In the genomic region with DNA sequence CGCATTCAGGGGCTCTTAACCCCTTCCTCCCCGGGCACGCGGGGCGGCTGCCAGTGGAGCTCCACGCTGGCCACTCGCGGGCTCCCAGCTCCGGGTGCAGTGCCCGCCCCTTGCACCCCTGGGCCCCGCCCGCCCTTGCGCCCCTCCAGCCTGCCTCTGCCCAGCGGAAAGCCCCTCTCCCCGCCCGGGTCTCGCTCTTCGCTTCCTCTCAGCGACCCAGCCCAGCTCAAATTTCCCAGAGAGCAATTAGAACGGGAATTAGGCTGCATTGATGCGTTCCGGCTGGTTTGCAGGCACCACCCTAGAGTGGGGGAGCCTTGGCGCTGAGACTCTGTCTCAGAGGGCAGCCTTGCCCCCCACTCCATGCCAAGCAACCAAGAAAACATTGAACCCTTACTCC, we compare ENCODE assay signal across 11 cellular contexts. TPM values are rescaled to one million over a fixed set of nuclear protein-coding genes. Genes with fewer than 3 reads are reported as not detected.
DNase-seq lines count a peak whose midpoint lies in the region; ATAC-seq and TF ChIP-seq lines count a peak whose summit lies in the region.
"Had no signal": no experiment of that assay in that cellular context is flagged by ENCODE, and none has a peak within 500 bp of the region (broad histone marks: within the 10 kb centered on the region; RNA-seq: fewer than 3 reads in every experiment).

No MANE protein-coding gene starts in this region.

- TF ChIP-seq CTCF in thoracic aorta (IDR thresholded peaks at IDR 0.05) = no peak

- peak overlapping the region; percentile 31 for H3K4me3 ChIP-seq in iPS-15b (ENCODE audit: low read depth, low read length)
- peak overlapping the region; percentile 64 for H3K4me3 ChIP-seq in thoracic aorta

- POLR2A ChIA-PET in T-cell (lab: Charles Lee) = no interaction called here

- no peaks in the 10 kb centered on the region for H3K9me3 Mint-ChIP-seq in activated naive CD4-positive, alpha-beta T cell treated with anti-CD3 and anti-CD28 coated beads, Interleukin-2, amount 50 U/mL, for 24 hours
- H3K9me3 Mint-ChIP-seq in T-cell = no peaks in the 10 kb centered on the region

- no peaks in the 10 kb centered on the region for H3K9me3 ChIP-seq in iPS-15b (ENCODE audit: control insufficient read depth, insufficient read depth, low read length)
- no peaks in the 10 kb centered on the region for H3K9me3 ChIP-seq in thoracic aorta

- peaks cover 93% of the 10 kb centered on the region for H3K27me3 ChIP-seq in iPS-15b (ENCODE audit: control insufficient read depth, insufficient read depth, low read length)
- H3K27me3 ChIP-seq in thoracic aorta (replicated peaks; ENCODE audit: insufficient read depth) = peaks cover 18% of the 10 kb centered on the region

- DNase-seq in activated naive CD4-positive, alpha-beta T cell treated with anti-CD3 and anti-CD28 coated beads, Interleukin-2, amount 50 U/mL, for 16 hours = no peak
- DNase-seq in T-cell = no peak
- no peak for DNase-seq in thoracic aorta (ENCODE audit: low spot score)
- no peak for DNase-seq in amniotic stem cell (lab: John Stamatoyannopoulos, UW)
- no peak for DNase-seq in cerebellum (ENCODE audit: low spot score)
- DNase-seq: foreskin fibroblast, trophoblast cell had no signal

- H3K4me1 Mint-ChIP-seq in activated naive CD4-positive, alpha-beta T cell treated with anti-CD3 and anti-CD28 coated beads, Interleukin-2, amount 50 U/mL, for 24 hours = peaks cover 37% of the 10 kb centered on the region
- peaks cover 39 to 46% (median 43%) of the 10 kb centered on the region in 3 donors for H3K4me1 Mint-ChIP-seq in T-cell

- H3K4me3 Mint-ChIP-seq in activated naive CD4-positive, alpha-beta T cell treated with anti-CD3 and anti-CD28 coated beads, Interleukin-2, amount 50 U/mL, for 24 hours = peak overlapping the region; percentile 87
- H3K4me3 Mint-ChIP-seq in T-cell = peak overlapping the region; percentile 80 to 86 (median 81)

- ATAC-seq in T-cell (replicated peaks in 1 of 4) (no peak), thoracic aorta (ENCODE audit: insufficient number of reproducible peaks, low FRiP score, low read depth) (no peak), HG03342 (IDR thresholded peaks at IDR 0.05; ENCODE audit: unreplicated experiment) (no peak)

- CTCF ChIA-PET in T-cell (lab: Charles Lee) = interaction anchor here in 1 of 2 donors (1.1 to 1.6 kb wide), 2 partner anchors 34 to 194 kb away, joined by 3 to 10 read pairs; no protein-coding TSS in a partner anchor

- no peak overlapping the region for H3K27ac ChIP-seq in thoracic aorta

- H3K36me3 ChIP-seq in iPS-15b (ENCODE audit: control insufficient read depth, insufficient read depth, low read length) = no peaks in the 10 kb centered on the region
- H3K36me3 ChIP-seq in thoracic aorta = no peaks in the 10 kb centered on the region

- H3K4me1 ChIP-seq in iPS-15b (ENCODE audit: control insufficient read depth, insufficient read depth, low read length) (peaks cover 7% of the 10 kb centered on the region), thoracic aorta (ENCODE audit: control insufficient read depth in 1 of 2, low read depth in 2 of 2) (peaks cover 26 to 46% of the 10 kb centered on the region in 2 donors)

- H3K27me3 Mint-ChIP-seq in activated naive CD4-positive, alpha-beta T cell treated with anti-CD3 and anti-CD28 coated beads, Interleukin-2, amount 50 U/mL, for 24 hours = peaks cover 61% of the 10 kb centered on the region
- peaks cover 67 to 76% of the 10 kb centered on the region in 2 donors for H3K27me3 Mint-ChIP-seq in T-cell

- H3K36me3 Mint-ChIP-seq in activated naive CD4-positive, alpha-beta T cell treated with anti-CD3 and anti-CD28 coated beads, Interleukin-2, amount 50 U/mL, for 24 hours = no peaks in the 10 kb centered on the region
- H3K36me3 Mint-ChIP-seq in T-cell = no peaks in the 10 kb centered on the region

- no peak overlapping the region for H3K27ac Mint-ChIP-seq in activated naive CD4-positive, alpha-beta T cell treated with anti-CD3 and anti-CD28 coated beads, Interleukin-2, amount 50 U/mL, for 24 hours
- no peak overlapping the region for H3K27ac Mint-ChIP-seq in T-cell

- H3K9ac ChIP-seq in iPS-15b (ENCODE audit: low read depth, low read length) = no peak overlapping the region

RNA-seq across cellular contexts. Expression of a gene that starts 1.8 kb away (rescaled TPM):
- total RNA-seq in T-cell = not detected
- not detected for total RNA-seq in thoracic aorta
- total RNA-seq in cerebellum = 0.36 TPM
- total RNA-seq: myocyte had no signal
